Comparison of ENCODE assay signal across 10 cellular contexts in the genomic region with DNA sequence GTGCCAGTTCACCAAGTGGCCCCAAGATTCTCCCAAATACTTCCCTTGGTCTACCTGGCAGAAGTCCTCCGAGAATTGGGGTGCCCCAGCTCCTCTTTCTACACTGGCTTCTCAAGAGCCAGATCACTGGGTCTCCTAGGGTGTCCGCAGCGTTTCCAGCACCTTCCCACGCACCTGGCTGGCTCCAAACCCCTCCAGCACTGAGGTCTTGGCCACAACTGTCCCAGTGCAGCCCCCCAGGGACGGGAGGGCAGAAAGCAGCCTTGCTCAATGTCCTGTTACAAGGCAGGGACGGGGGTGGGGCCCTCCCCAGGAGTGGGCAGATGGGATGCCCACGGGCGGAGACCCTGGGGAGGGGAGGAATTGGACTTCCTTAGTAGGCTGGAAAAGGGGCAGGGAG. TPM values are rescaled to one million over a fixed set of nuclear protein-coding genes. Genes with fewer than 3 reads are reported as not detected.
DNase-seq lines count a peak whose midpoint lies in the region; ATAC-seq, FAIRE-seq and TF ChIP-seq lines count a peak whose summit lies in the region.
"Had no signal": no experiment of that assay in that cellular context is flagged by ENCODE, and none has a peak within 500 bp of the region (broad histone marks: within the 10 kb centered on the region; RNA-seq: fewer than 3 reads in every experiment).

No MANE protein-coding gene starts in this region.

- 57 to 75% (median 68%) methylated on average over 8 of the region's 8 CpGs for WGBS in heart left ventricle, 4 donors

- H3K4me3 ChIP-seq in heart left ventricle (peak overlapping the region; percentile 58 to 92 (median 72)), bronchial epithelial cell (ENCODE audit: low read depth, low read length) (peak overlapping the region; percentile 81), mucosa of stomach (ENCODE audit: low read length) (peak overlapping the region; percentile 25), uterus (peak overlapping the region; percentile 43 to 57)

- H3K4me1 ChIP-seq in heart left ventricle (peaks cover 0 to 72% (median 38%) of the 10 kb centered on the region in 12 donors), mucosa of stomach (ENCODE audit: control insufficient read depth, insufficient read depth, low read length) (peaks cover 28% of the 10 kb centered on the region), uterus (peaks cover 0 to 7% of the 10 kb centered on the region in 2 donors), foreskin keratinocyte (no peaks in the 10 kb centered on the region)

- intact Hi-C loops in heart left ventricle (cut with DNase I) = no loop called here
- intact Hi-C loops in Right ventricle myocardium superior (cut with DNase I) = no loop called here
- intact Hi-C loops in uterus (cut with DNase I; ENCODE audit: low total_unique reads) = no loop called here

- FAIRE-seq in bronchial epithelial cell (lab: Jason Lieb, UNC) = no peak
- FAIRE-seq: D721Med had no signal

- DNase-seq in heart left ventricle (no peak), Right ventricle myocardium superior (no peak), bronchial epithelial cell (ENCODE audit: low read depth) (no peak), uterus (no peak), foreskin keratinocyte (no peak), cerebellum (ENCODE audit: low spot score) (no peak)
- DNase-seq: NCI-H748 treated with DMSO at 0.1 percent for 48 hours had no signal

- peaks cover 0 to 18% (median 4%) of the 10 kb centered on the region in 9 donors for H3K36me3 ChIP-seq in heart left ventricle
- H3K36me3 ChIP-seq in bronchial epithelial cell (ENCODE audit: control insufficient read depth, insufficient read depth, low read length) = peaks cover 2% of the 10 kb centered on the region
- no peaks in the 10 kb centered on the region for H3K36me3 ChIP-seq in mucosa of stomach (ENCODE audit: control insufficient read depth, insufficient read depth, low read length)
- H3K36me3 ChIP-seq in uterus = no peaks in the 10 kb centered on the region

- H3K27ac ChIP-seq in heart left ventricle (peak overlapping the region; percentile 42 to 92 (median 80)), uterus (peak overlapping the region; percentile 68 to 77), foreskin keratinocyte (no peak overlapping the region)

- H3K9me3 ChIP-seq in heart left ventricle (no peaks in the 10 kb centered on the region), mucosa of stomach (ENCODE audit: control insufficient read depth, low read length) (no peaks in the 10 kb centered on the region), uterus (no peaks in the 10 kb centered on the region)

- ATAC-seq in heart left ventricle (peak in 1 of 4 donors; percentile 29), Right ventricle myocardium superior (ENCODE audit: poor library complexity) (no peak), foreskin keratinocyte (no peak), GM18870 (IDR thresholded peaks at IDR 0.05; ENCODE audit: unreplicated experiment) (no peak)

- H3K9ac ChIP-seq in mucosa of stomach (ENCODE audit: low read length) = peak overlapping the region; percentile 62

- H3K27me3 ChIP-seq in heart left ventricle (no peaks in the 10 kb centered on the region), bronchial epithelial cell (ENCODE audit: control insufficient read depth, insufficient read depth, low read length) (no peaks in the 10 kb centered on the region), mucosa of stomach (ENCODE audit: control insufficient read depth, insufficient read depth, low read length) (peaks cover 12% of the 10 kb centered on the region), uterus (no peaks in the 10 kb centered on the region), foreskin keratinocyte (no peaks in the 10 kb centered on the region)

- TF ChIP-seq POLR2A in heart left ventricle (IDR thresholded peaks at IDR 0.05) (no peak), uterus (IDR thresholded peaks at IDR 0.05) (no peak)

- TF ChIP-seq CTCF in heart left ventricle (IDR thresholded peaks at IDR 0.05) (no peak), bronchial epithelial cell (IDR thresholded peaks at IDR 0.05; ENCODE audit: insufficient read depth, low read length, severe bottlenecking) (no peak), uterus (IDR thresholded peaks at IDR 0.05) (no peak), foreskin keratinocyte (conservative IDR thresholded peaks at IDR 0.05) (no peak)

RNA-seq across cellular contexts. Expression of a gene that starts 1.1 kb away (rescaled TPM):
- total RNA-seq in heart left ventricle (100 to 1,000 TPM in 1 of 9 donors, 10 to 100 TPM in 8; 37.3 to 140 (median 59.4) TPM), Right ventricle myocardium superior (45.3 TPM), bronchial epithelial cell (44.2 and 61.8 TPM in 2 replicates), uterus (100 to 1,000 TPM in 1 of 4 donors, 10 to 100 TPM in 3; 45.6 to 175 (median 59.1) TPM), foreskin keratinocyte (51.1 and 63.5 TPM in 2 replicates), cerebellum (12.6 TPM)
- polyA plus RNA-seq in heart left ventricle (10 to 100 TPM; 38.4 to 61.3 TPM), foreskin keratinocyte (28.0 and 34.0 TPM in 2 replicates)

Comparison
In these comparisons a context has a peak if more than half of its experiments do, and no peak if none do; other contexts are left out.
1. H3K4me3 ChIP-seq: peak in every context shown above with its lines; median percentile 81 in bronchial epithelial cell; 72 in heart left ventricle; 50 in uterus; 25 in mucosa of stomach.